In the genomic region with DNA sequence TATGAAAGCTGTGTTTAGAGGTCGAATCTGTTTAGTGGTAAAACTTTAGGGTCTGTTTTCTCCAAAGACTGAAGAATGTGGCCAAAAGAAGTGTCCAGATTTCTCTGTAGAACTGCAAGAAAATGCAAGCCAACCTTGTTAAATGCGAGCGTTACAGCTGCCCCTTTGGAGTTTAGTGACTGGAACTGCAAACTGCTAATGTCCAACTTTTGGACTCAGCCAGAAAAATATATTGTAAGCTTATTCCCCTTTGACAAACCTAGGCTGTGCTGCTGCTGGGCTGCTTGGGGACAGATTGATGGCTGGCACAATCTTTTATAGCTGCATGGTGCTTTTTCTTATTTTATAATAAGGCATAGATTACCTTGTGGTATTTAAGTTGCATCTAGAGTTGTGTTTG, we compare ENCODE assay signal across 13 cellular contexts. TPM values are rescaled to one million over a fixed set of nuclear protein-coding genes. Genes with fewer than 3 reads are reported as not detected.
DNase-seq lines count a peak whose midpoint lies in the region; ATAC-seq, FAIRE-seq and TF ChIP-seq lines count a peak whose summit lies in the region.
"Had no signal": no experiment of that assay in that cellular context is flagged by ENCODE, and none has a peak within 500 bp of the region (broad histone marks: within the 10 kb centered on the region; RNA-seq: fewer than 3 reads in every experiment).

No MANE protein-coding gene starts in this region.

- no peak overlapping the region for H3K27ac Mint-ChIP-seq in astrocyte (ENCODE audit: unreplicated experiment)
- H3K27ac Mint-ChIP-seq: stimulated activated naive CD8-positive, alpha-beta T cell treated with anti-CD3 and anti-CD28 coated beads, Interleukin-15, Interleukin-2, amounts not matched to agents 100 ng/mL and 50 ng/mL, for 24 hours had no signal

- H3K27me3 Mint-ChIP-seq in astrocyte (ENCODE audit: low read depth, unreplicated experiment): no peaks in the 10 kb centered on the region

- TF ChIP-seq POLR2A in gastrocnemius medialis (IDR thresholded peaks at IDR 0.05): no peak

- H3K9me3 Mint-ChIP-seq in astrocyte (ENCODE audit: unreplicated experiment): no peaks in the 10 kb centered on the region
- H3K9me3 Mint-ChIP-seq: activated T-cell treated with anti-CD3 and anti-CD28 coated beads, Interleukin-2, amount 50 U/mL, for 4 hours; stimulated activated naive CD8-positive, alpha-beta T cell treated with anti-CD3 and anti-CD28 coated beads, Interleukin-15, Interleukin-2, amounts not matched to agents 100 ng/mL and 50 ng/mL, for 24 hours had no signal

- TF ChIP-seq CTCF in astrocyte (IDR thresholded peaks at IDR 0.05; ENCODE audit: insufficient read depth, low read depth, low read length) (no peak), gastrocnemius medialis (IDR thresholded peaks at IDR 0.05 in 4 of 5, conservative IDR thresholded peaks at IDR 0.05 in 1 of 5) (no peak), GM20000 (IDR thresholded peaks at IDR 0.05; ENCODE audit: extremely low read depth, missing control alignments) (no peak)

- H3K4me1 Mint-ChIP-seq in astrocyte (ENCODE audit: low read depth, unreplicated experiment): peaks cover 48% of the 10 kb centered on the region

- H3K27ac ChIP-seq in astrocyte (ENCODE audit: low read depth, low read length): peak overlapping the region; percentile 78
- no peak overlapping the region for H3K27ac ChIP-seq in iPS-20b (ENCODE audit: low read length)
- peak overlapping the region; percentile 83 to 96 (median 91) for H3K27ac ChIP-seq in gastrocnemius medialis

- H3K4me3 Mint-ChIP-seq in astrocyte (ENCODE audit: unreplicated experiment): peak overlapping the region; percentile 97
- H3K4me3 Mint-ChIP-seq: activated T-cell treated with anti-CD3 and anti-CD28 coated beads, Interleukin-2, amount 50 U/mL, for 4 hours; stimulated activated naive CD8-positive, alpha-beta T cell treated with anti-CD3 and anti-CD28 coated beads, Interleukin-15, Interleukin-2, amounts not matched to agents 100 ng/mL and 50 ng/mL, for 24 hours had no signal

- intact Hi-C loops in gastrocnemius medialis (cut with DNase I; ENCODE audit: low total_unique reads): loop anchor here (10.0 kb wide), 2 partner anchors 603 to 657 kb away; no protein-coding TSS in a partner anchor

- FAIRE-seq in astrocyte (lab: Jason Lieb, UNC): no peak
- FAIRE-seq in frontal cortex (lab: Jason Lieb, UNC): no peak
- FAIRE-seq: GM12878 had no signal

- peaks cover 40% of the 10 kb centered on the region for H3K4me1 ChIP-seq in HAP-1
- H3K4me1 ChIP-seq in astrocyte (ENCODE audit: insufficient read depth, low read length): peaks cover 33% of the 10 kb centered on the region
- peaks cover 57% of the 10 kb centered on the region for H3K4me1 ChIP-seq in iPS-20b (ENCODE audit: insufficient read depth, low read length)
- peaks cover 68 to 69% of the 10 kb centered on the region in 2 donors for H3K4me1 ChIP-seq in gastrocnemius medialis

- H3K9ac ChIP-seq in astrocyte (ENCODE audit: low read length) (peak overlapping the region; percentile 94), iPS-20b (ENCODE audit: low read depth, low read length) (peak overlapping the region; percentile 41; the same call in 1 of the 2 replicates)

- H3K4me3 ChIP-seq in HAP-1 (peak overlapping the region; percentile 58), astrocyte (ENCODE audit: insufficient read depth, low read depth, low read length) (peak overlapping the region; percentile 85), iPS-20b (ENCODE audit: low read length) (peak overlapping the region; percentile 96), gastrocnemius medialis (peak overlapping the region; percentile 9 to 71 (median 62))
- H3K4me3 ChIP-seq: body of pancreas, GM12878 had no signal

- H3K27me3 ChIP-seq in HAP-1 (ENCODE audit: low read depth) (no peaks in the 10 kb centered on the region), astrocyte (ENCODE audit: insufficient read depth, low read length) (no peaks in the 10 kb centered on the region), iPS-20b (ENCODE audit: insufficient read depth, low read length) (peaks cover 18% of the 10 kb centered on the region), gastrocnemius medialis (no peaks in the 10 kb centered on the region)
- H3K27me3 ChIP-seq: body of pancreas had no signal

- H3K79me2 ChIP-seq in astrocyte (ENCODE audit: insufficient read depth, low read length): peaks cover 82% of the 10 kb centered on the region

- DNase-seq in HAP-1 (ENCODE audit: low spot score in 2 of 2): no peak
- no peak for DNase-seq in astrocyte (ENCODE audit: low read depth)
- DNase-seq in gastrocnemius medialis: no peak
- no peak for DNase-seq in frontal cortex (ENCODE audit: low spot score in 2 of 2)
- DNase-seq in GM20000 (ENCODE audit: low spot score): no peak
- DNase-seq in 8988T: no peak
- no peak for DNase-seq in NCI-H2107 treated with DMSO at 0.1 percent for 48 hours (lab: John Stamatoyannopoulos, UW; ENCODE audit: unreplicated experiment)
- DNase-seq: activated T-cell treated with anti-CD3 and anti-CD28 coated beads, Interleukin-2, amount 50 U/mL, for 4 hours; body of pancreas; NCI-H2029 had no signal

- H3K36me3 Mint-ChIP-seq in astrocyte (ENCODE audit: low read depth, unreplicated experiment): peaks cover 3% of the 10 kb centered on the region

- H2AFZ ChIP-seq in astrocyte (ENCODE audit: low read depth, low read length): no peak overlapping the region

- no peak for ATAC-seq in gastrocnemius medialis
- ATAC-seq: activated T-cell treated with anti-CD3 and anti-CD28 coated beads, Interleukin-2, amount 50 U/mL, for 4 hours; body of pancreas; GM12878 had no signal

- peak overlapping the region; percentile 94 for H3K4me2 ChIP-seq in astrocyte (ENCODE audit: low read length)

- H4K20me1 ChIP-seq in astrocyte (ENCODE audit: insufficient read depth, low read length): peaks cover 54% of the 10 kb centered on the region

- H3K9me3 ChIP-seq in HAP-1 (no peaks in the 10 kb centered on the region), astrocyte (ENCODE audit: insufficient read depth, low read depth, low read length) (no peaks in the 10 kb centered on the region), iPS-20b (ENCODE audit: insufficient read depth, low read depth, low read length) (no peaks in the 10 kb centered on the region), gastrocnemius medialis (no peaks in the 10 kb centered on the region)
- H3K9me3 ChIP-seq: body of pancreas had no signal

- in situ Hi-C loops in HAP-1 (cut with MboI; ENCODE audit: low sequenced_read_pairs): loop anchor here (25.0 kb wide), 1 partner anchor 209 kb away; no protein-coding TSS in a partner anchor
- in situ Hi-C loops in gastrocnemius medialis (cut with MboI; ENCODE audit: low sequenced_read_pairs in 4 of 4): loop anchor here (5.0 to 25.0 kb wide), 6 partner anchors 134 to 616 kb away; no protein-coding TSS in a partner anchor

- H3K36me3 ChIP-seq in HAP-1 (replicated peaks): peaks cover 6% of the 10 kb centered on the region
- peaks cover 2% of the 10 kb centered on the region for H3K36me3 ChIP-seq in astrocyte (ENCODE audit: insufficient read depth, low read length)
- H3K36me3 ChIP-seq in iPS-20b (ENCODE audit: insufficient read depth, low read depth, low read length): peaks cover 12% of the 10 kb centered on the region; the same call in 1 of the 2 replicates
- H3K36me3 ChIP-seq in gastrocnemius medialis: no peaks in the 10 kb centered on the region

RNA-seq across cellular contexts. Expression of gene TEAD1, which starts 3.9 kb away (rescaled TPM):
- total RNA-seq in astrocyte (141 and 149 TPM in 2 replicates), gastrocnemius medialis (100 to 1,000 TPM in 2 of 4 donors, 10 to 100 TPM in 2; 46.1 to 175 (median 126) TPM), frontal cortex (12.2 TPM)
